ENCODE assay signal across 8 cellular contexts in genomic region chr17:43880420-43880991, GRCh38. TPM values are rescaled to one million over a fixed set of nuclear protein-coding genes. Genes with fewer than 3 reads are reported as not detected.
A peak's percentile ranks its signal among the peaks of the same experiment; 100 is the strongest.
DNase-seq lines count a peak whose midpoint lies in the region; ATAC-seq and TF ChIP-seq lines count a peak whose summit lies in the region.

No MANE protein-coding gene starts in this region.

- no peak overlapping the region for H3K27ac Mint-ChIP-seq in activated CD4-positive, alpha-beta T cell treated with anti-CD3 and anti-CD28 coated beads for 36 hours
- no peak overlapping the region for H3K27ac Mint-ChIP-seq in natural killer cell

- intact Hi-C loops in activated CD4-positive, alpha-beta T cell treated with anti-CD3 and anti-CD28 coated beads for 36 hours (cut with DNase I, micrococcal nuclease): no loop called here
- intact Hi-C loops in natural killer cell (cut with micrococcal nuclease): no loop called here

- POLR2A ChIA-PET in activated CD4-positive, alpha-beta T cell treated with anti-CD3 and anti-CD28 coated beads for 36 hours (lab: Charles Lee): no interaction called here

- peak; percentile 88 for TF ChIP-seq CTCF in LNCAP (IDR thresholded peaks at IDR 0.05)
- peak; percentile 48 for TF ChIP-seq CTCF in natural killer cell (IDR thresholded peaks at IDR 0.05)

- no peak overlapping the region for H3K4me3 Mint-ChIP-seq in activated CD4-positive, alpha-beta T cell treated with anti-CD3 and anti-CD28 coated beads for 36 hours
- no peak overlapping the region for H3K4me3 Mint-ChIP-seq in natural killer cell

- no peaks in the 10 kb centered on the region for H3K9me3 Mint-ChIP-seq in activated CD4-positive, alpha-beta T cell treated with anti-CD3 and anti-CD28 coated beads for 36 hours (ENCODE audit: low read depth)
- no peaks in the 10 kb centered on the region for H3K9me3 Mint-ChIP-seq in natural killer cell

- DNase-seq in Daoy (ENCODE audit: low read depth): peak; percentile 54
- DNase-seq in activated CD4-positive, alpha-beta T cell treated with anti-CD3 and anti-CD28 coated beads for 36 hours: peak; percentile 65
- DNase-seq in dermis microvascular lymphatic vessel endothelial cell (ENCODE audit: low read depth in 2 of 2): peak; percentile 14 to 39
- peak; percentile 23 for DNase-seq in natural killer cell
- DNase-seq in cortex of kidney (lab: John Stamatoyannopoulos, UW): no peak
- no peak for DNase-seq in midbrain (lab: John Stamatoyannopoulos, UW)

- ATAC-seq in activated CD4-positive, alpha-beta T cell treated with anti-CD3 and anti-CD28 coated beads for 36 hours: peak; percentile 53
- ATAC-seq in natural killer cell: peak in 2 of 3 donors; percentile 42 to 53
- ATAC-seq in GM21360 (IDR thresholded peaks at IDR 0.05; ENCODE audit: unreplicated experiment): no peak

- H3K36me3 Mint-ChIP-seq in activated CD4-positive, alpha-beta T cell treated with anti-CD3 and anti-CD28 coated beads for 36 hours (ENCODE audit: low read depth): no peaks in the 10 kb centered on the region
- H3K36me3 Mint-ChIP-seq in natural killer cell: no peaks in the 10 kb centered on the region

- H3K27me3 Mint-ChIP-seq in activated CD4-positive, alpha-beta T cell treated with anti-CD3 and anti-CD28 coated beads for 36 hours: peaks cover 2% of the 10 kb centered on the region
- peaks cover 7 to 15% of the 10 kb centered on the region in 2 donors for H3K27me3 Mint-ChIP-seq in natural killer cell (ENCODE audit: low read depth in 2 of 2)

- H3K4me1 Mint-ChIP-seq in activated CD4-positive, alpha-beta T cell treated with anti-CD3 and anti-CD28 coated beads for 36 hours: no peaks in the 10 kb centered on the region
- peaks cover 0 to 5% of the 10 kb centered on the region in 2 donors for H3K4me1 Mint-ChIP-seq in natural killer cell

- CTCF ChIA-PET in activated CD4-positive, alpha-beta T cell treated with anti-CD3 and anti-CD28 coated beads for 36 hours (lab: Charles Lee): interaction anchor here (0.5 to 2.9 kb wide), 14 partner anchors 8 to 653 kb away, joined by 3 to 15 read pairs (median 4); partner anchors contain the start of genes CD300LG and GRN

RNA-seq across cellular contexts. Expression of gene MPP2, which starts 26.8 kb away (rescaled TPM):
- 1.1 and 1.3 TPM in 2 replicates for total RNA-seq in Daoy (2014; rRNA removed; shearing (Covaris generic))
- 1 to 10 TPM; 1.2 to 1.3 TPM for total RNA-seq in activated CD4-positive, alpha-beta T cell treated with anti-CD3 and anti-CD28 coated beads for 36 hours
- 0.13 TPM in 2 replicates for total RNA-seq in dermis microvascular lymphatic vessel endothelial cell
- total RNA-seq in natural killer cell: 1 to 10 TPM in 1 of 3 donors, under 1 TPM in 2; 0.75 to 2.0 (median 0.85) TPM

RNA-seq across cellular contexts. Expression of gene CD300LG, which starts 33.5 kb away (rescaled TPM):
- 0.51 TPM in 1 of 2 replicates, not detected in the other for total RNA-seq in Daoy (2014; rRNA removed; shearing (Covaris generic))
- total RNA-seq in activated CD4-positive, alpha-beta T cell treated with anti-CD3 and anti-CD28 coated beads for 36 hours: not detected
- total RNA-seq in dermis microvascular lymphatic vessel endothelial cell (not detected in 2 replicates), natural killer cell (not detected)

RNA-seq across cellular contexts. Expression of gene MPP3, which starts 47.6 kb away (rescaled TPM):
- 9.0 and 17.7 TPM in 2 replicates for total RNA-seq in Daoy (2014; rRNA removed; shearing (Covaris generic))
- total RNA-seq in activated CD4-positive, alpha-beta T cell treated with anti-CD3 and anti-CD28 coated beads for 36 hours: under 1 TPM; 0.37 to 0.41 TPM
- total RNA-seq in dermis microvascular lymphatic vessel endothelial cell (1.3 and 1.4 TPM in 2 replicates), natural killer cell (not detected)

Comparison
In these comparisons a context has a peak if more than half of its experiments do, and no peak if none do; other contexts are left out.
1. DNase-seq: peak in Daoy (single experiment), activated CD4-positive, alpha-beta T cell treated with anti-CD3 and anti-CD28 coated beads for 36 hours (single experiment), dermis microvascular lymphatic vessel endothelial cell (2 of 2) and natural killer cell (single experiment); none in cortex of kidney (single experiment) and midbrain (single experiment).